Comparison of ENCODE assay signal across 8 cellular contexts in the genomic region with DNA sequence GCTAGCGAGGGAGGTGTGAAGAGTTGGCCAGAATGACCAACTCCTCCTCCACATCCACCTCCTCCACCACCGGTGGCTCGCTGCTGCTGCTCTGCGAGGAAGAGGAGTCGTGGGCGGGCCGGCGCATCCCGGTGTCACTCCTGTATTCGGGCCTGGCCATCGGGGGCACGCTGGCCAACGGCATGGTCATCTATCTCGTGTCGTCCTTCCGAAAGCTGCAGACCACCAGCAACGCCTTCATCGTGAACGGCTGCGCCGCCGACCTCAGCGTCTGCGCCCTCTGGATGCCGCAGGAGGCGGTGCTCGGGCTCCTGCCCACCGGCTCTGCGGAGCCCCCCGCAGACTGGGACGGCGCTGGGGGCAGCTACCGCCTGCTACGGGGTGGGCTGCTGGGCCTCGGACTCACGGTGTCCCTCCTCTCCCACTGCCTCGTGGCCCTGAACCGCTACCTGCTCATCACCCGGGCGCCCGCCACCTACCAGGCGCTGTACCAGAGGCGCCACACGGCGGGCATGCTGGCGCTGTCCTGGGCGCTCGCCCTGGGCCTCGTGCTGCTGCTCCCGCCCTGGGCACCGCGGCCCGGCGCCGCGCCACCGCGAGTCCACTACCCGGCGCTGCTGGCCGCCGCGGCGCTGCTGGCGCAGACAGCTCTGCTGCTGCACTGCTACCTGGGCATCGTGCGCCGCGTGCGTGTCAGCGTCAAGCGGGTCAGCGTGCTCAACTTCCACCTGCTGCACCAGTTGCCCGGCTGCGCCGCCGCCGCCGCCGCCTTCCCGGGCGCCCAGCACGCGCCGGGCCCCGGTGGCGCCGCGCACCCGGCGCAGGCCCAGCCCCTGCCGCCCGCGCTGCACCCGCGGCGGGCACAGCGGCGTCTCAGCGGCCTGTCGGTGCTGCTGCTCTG. TPM values are rescaled to one million over a fixed set of nuclear protein-coding genes. Genes with fewer than 3 reads are reported as not detected.
DNase-seq lines count a peak whose midpoint lies in the region; ATAC-seq and TF ChIP-seq lines count a peak whose summit lies in the region.

No MANE protein-coding gene starts in this region.

- H3K27me3 ChIP-seq in ACC112 (ENCODE audit: insufficient read depth, low read length) = peaks cover 41% of the 10 kb centered on the region

- 1 to 2% methylated on average over 43 to 45 of the region's 101 CpGs for WGBS in lower leg skin, 2 donors

- peak overlapping the region; percentile 77 for H3K4me3 ChIP-seq in ACC112 (ENCODE audit: low read depth, low read length)
- peak overlapping the region; percentile 5 for H3K4me3 ChIP-seq in lower leg skin (ENCODE audit: low read depth, poor library complexity, severe bottlenecking)

- ATAC-seq in GM18907 (IDR thresholded peaks at IDR 0.05; ENCODE audit: unreplicated experiment) (peak; percentile 22), T-cell (replicated peaks in 1 of 4) (peak; percentile 64 to 70 (median 66)), GM21447 (IDR thresholded peaks at IDR 0.05; ENCODE audit: unreplicated experiment) (no peak), HG03108 (IDR thresholded peaks at IDR 0.05; ENCODE audit: unreplicated experiment) (no peak)
- peak; percentile 31 to 44 for ATAC-seq in stimulated activated naive B cell treated with anti-CD40 and anti-IgM and Interleukin-4, amounts not matched to agents 10 μg/mL and 1 μg/mL and 100 μg/mL, for 72 hours (replicated peaks)

- H3K4me1 ChIP-seq in ACC112 (ENCODE audit: control insufficient read depth, insufficient read depth, low read length, unreplicated experiment) = no peaks in the 10 kb centered on the region

- intact Hi-C loops in lower leg skin (cut with DNase I; ENCODE audit: low total_unique reads) = no loop called here

- no peaks in the 10 kb centered on the region for H3K9me3 Mint-ChIP-seq in T-cell
- no peaks in the 10 kb centered on the region for H3K9me3 Mint-ChIP-seq in stimulated activated naive B cell treated with anti-CD40 and anti-IgM and Interleukin-4, amounts not matched to agents 10 μg/mL and 1 μg/mL and 100 μg/mL, for 72 hours

- POLR2A ChIA-PET in T-cell (lab: Charles Lee) = no interaction called here

- no peak overlapping the region for H3K27ac ChIP-seq in ACC112 (ENCODE audit: low read depth, low read length)
- peak overlapping the region; percentile 49 for H3K27ac ChIP-seq in cingulate gyrus (ENCODE audit: low read depth, low read length)

- TF ChIP-seq CTCF in lower leg skin (IDR thresholded peaks at IDR 0.05) = no peak

- peak overlapping the region; percentile 73 to 77 (median 74) for H3K4me3 Mint-ChIP-seq in T-cell
- peak overlapping the region in 1 of 2 donors; percentile 80 for H3K4me3 Mint-ChIP-seq in stimulated activated naive B cell treated with anti-CD40 and anti-IgM and Interleukin-4, amounts not matched to agents 10 μg/mL and 1 μg/mL and 100 μg/mL, for 72 hours

- no peaks in the 10 kb centered on the region for H3K79me2 ChIP-seq in ACC112 (ENCODE audit: control insufficient read depth, insufficient read depth, low read length, unreplicated experiment)

- TF ChIP-seq POLR2A in lower leg skin (IDR thresholded peaks at IDR 0.05) = no peak

- DNase-seq in T-cell (peak in 13 of 34 experiments; percentile 3 to 34 (median 17)), lower leg skin (ENCODE audit: low spot score in 2 of 2) (peak in 1 of 2 donors; percentile 83)
- DNase-seq in stimulated activated naive B cell treated with anti-CD40 and anti-IgM and Interleukin-4, amounts not matched to agents 10 μg/mL and 1 μg/mL and 100 μg/mL, for 72 hours = no peak

- H2AFZ ChIP-seq in ACC112 (ENCODE audit: low read length, unreplicated experiment) = peak overlapping the region; percentile 35

- H3K36me3 ChIP-seq in ACC112 (ENCODE audit: insufficient read depth, low read length) = no peaks in the 10 kb centered on the region

- H3K27ac Mint-ChIP-seq in T-cell = no peak overlapping the region
- H3K27ac Mint-ChIP-seq in stimulated activated naive B cell treated with anti-CD40 and anti-IgM and Interleukin-4, amounts not matched to agents 10 μg/mL and 1 μg/mL and 100 μg/mL, for 72 hours = no peak overlapping the region

- H3K36me3 Mint-ChIP-seq in T-cell = no peaks in the 10 kb centered on the region
- H3K36me3 Mint-ChIP-seq in stimulated activated naive B cell treated with anti-CD40 and anti-IgM and Interleukin-4, amounts not matched to agents 10 μg/mL and 1 μg/mL and 100 μg/mL, for 72 hours = no peaks in the 10 kb centered on the region

- CTCF ChIA-PET in T-cell (lab: Charles Lee) = no interaction called here

- peaks cover 35 to 47% of the 10 kb centered on the region in 2 donors for H3K27me3 Mint-ChIP-seq in T-cell
- peaks cover 43 to 75% of the 10 kb centered on the region in 2 donors for H3K27me3 Mint-ChIP-seq in stimulated activated naive B cell treated with anti-CD40 and anti-IgM and Interleukin-4, amounts not matched to agents 10 μg/mL and 1 μg/mL and 100 μg/mL, for 72 hours

- H3K4me1 Mint-ChIP-seq in T-cell = peaks cover 0 to 16% (median 13%) of the 10 kb centered on the region in 3 donors
- peaks cover 18 to 25% of the 10 kb centered on the region in 2 donors for H3K4me1 Mint-ChIP-seq in stimulated activated naive B cell treated with anti-CD40 and anti-IgM and Interleukin-4, amounts not matched to agents 10 μg/mL and 1 μg/mL and 100 μg/mL, for 72 hours

RNA-seq across cellular contexts. Expression of gene GPR88, which starts 1.2 kb away (rescaled TPM):
- under 1 TPM in 3 of 5 donors, not detected in 2; 0.12 to 0.13 (median 0.13) TPM for total RNA-seq in T-cell
- total RNA-seq in lower leg skin = not detected

Comparison
In these comparisons a context has a peak if more than half of its experiments do, and no peak if none do; other contexts are left out.
1. ATAC-seq: peak in GM18907 (single experiment), T-cell (4 of 4) and stimulated activated naive B cell treated with anti-CD40 and anti-IgM and Interleukin-4, amounts not matched to agents 10 μg/mL and 1 μg/mL and 100 μg/mL, for 72 hours (2 of 2); none in GM21447 (single experiment) and HG03108 (single experiment).